Comparison of ENCODE assay signal across 21 cellular contexts in the genomic region with DNA sequence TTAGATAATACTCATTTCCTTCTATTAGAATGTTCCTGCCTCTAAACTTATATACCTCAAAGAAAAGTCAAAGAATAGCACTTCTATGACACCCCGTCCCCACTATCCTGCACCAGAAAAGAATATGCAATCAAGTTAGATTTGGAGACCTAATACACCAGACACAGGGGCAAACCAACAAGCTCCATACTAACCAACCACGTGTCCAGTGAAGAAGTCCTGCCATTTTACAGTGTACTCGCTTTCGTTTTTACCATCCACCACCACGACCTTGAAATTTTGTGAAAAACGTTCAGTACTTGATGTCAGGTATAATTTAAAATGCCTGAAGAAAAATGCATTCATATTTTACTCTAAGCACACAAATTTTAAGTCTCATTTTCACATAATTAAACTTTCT. TPM values are rescaled to one million over a fixed set of nuclear protein-coding genes. Genes with fewer than 3 reads are reported as not detected.
DNase-seq lines count a peak whose midpoint lies in the region; ATAC-seq and TF ChIP-seq lines count a peak whose summit lies in the region.
"Had no signal": no experiment of that assay in that cellular context is flagged by ENCODE, and none has a peak within 500 bp of the region (broad histone marks: within the 10 kb centered on the region; RNA-seq: fewer than 3 reads in every experiment).

No MANE protein-coding gene starts in this region.

- POLR2A ChIA-PET in MCF 10A (lab: Yijun Ruan, JAX) (interaction anchor here (0.7 to 4.6 kb wide), 5 partner anchors 10 to 520 kb away, joined by 3 to 41 read pairs (median 4); partner anchors contain the start of gene ADAM17), Panc1 (lab: Charles Lee) (interaction anchor here (0.6 kb wide), 1 partner anchor 327 kb away, joined by 3 read pairs; no protein-coding TSS in a partner anchor)
- POLR2A ChIA-PET in CD8-positive, alpha-beta T cell (lab: Charles Lee) = interaction anchor here (0.5 to 1.0 kb wide), 3 partner anchors 19 to 77 kb away, joined by 3 read pairs; partner anchors contain the start of gene ADAM17

- no peak for DNase-seq in MCF 10A (ENCODE audit: unreplicated experiment)
- DNase-seq in mammary epithelial cell = no peak
- no peak for DNase-seq in Panc1 (ENCODE audit: low read depth, low spot score)
- no peak for DNase-seq in natural killer cell treated with Interleukin-12 subunit alpha and Interleukin-12 subunit beta and Interleukin-15 and Interleukin-18, amount 100 ng/mL, for 72 hours (ENCODE audit: low spot score)
- no peak for DNase-seq in upper lobe of right lung
- no peak for DNase-seq in T-helper 9 cell
- no peak for DNase-seq in GM20000 (ENCODE audit: low spot score)
- no peak for DNase-seq in CD8-positive, alpha-beta T cell
- DNase-seq: CD4-positive, alpha-beta memory T cell; DMS79 treated with DMSO at 0.1 percent for 48 hours; GDM1; GOT3; MG63; NCI-H1092 treated with DMSO at 0.1 percent for 48 hours; NCI-H2081 treated with DMSO at 0.1 percent for 48 hours; NCI-H510A; NCI-H774; PC-3 had no signal

- peaks cover 52% of the 10 kb centered on the region for H3K79me2 ChIP-seq in mammary epithelial cell (ENCODE audit: insufficient read depth, low read length)

- CTCF ChIA-PET in MCF 10A (lab: Yijun Ruan, JAX) (interaction anchor here (1.0 kb wide), 1 partner anchor 234 kb away, joined by 3 read pairs; no protein-coding TSS in a partner anchor), mammary epithelial cell (lab: Charles Lee; ENCODE audit: low non-redundant PET) (no interaction called here), Panc1 (lab: Charles Lee) (no interaction called here)
- CTCF ChIA-PET in CD8-positive, alpha-beta T cell (lab: Charles Lee) = no interaction called here

- H3K36me3 ChIP-seq in mammary epithelial cell (ENCODE audit: insufficient read depth, low read length) (peaks cover 3% of the 10 kb centered on the region), Panc1 (ENCODE audit: control insufficient read depth, insufficient read depth, low read length) (peaks cover 6% of the 10 kb centered on the region; the same call in 1 of the 2 replicates), upper lobe of right lung (peaks cover 44% of the 10 kb centered on the region)
- no peaks in the 10 kb centered on the region for H3K36me3 ChIP-seq in CD8-positive, alpha-beta T cell (ENCODE audit: insufficient read depth, low read length)

- no peak overlapping the region for H3K9ac ChIP-seq in mammary epithelial cell (ENCODE audit: insufficient read depth, low read length)
- H3K9ac ChIP-seq: KMS-11 had no signal

- no peaks in the 10 kb centered on the region for H3K9me3 ChIP-seq in mammary epithelial cell (replicated peaks; ENCODE audit: insufficient read depth, low read length)
- H3K9me3 ChIP-seq in Panc1 (ENCODE audit: control insufficient read depth, insufficient read depth, low read depth, low read length) = no peaks in the 10 kb centered on the region
- no peaks in the 10 kb centered on the region for H3K9me3 ChIP-seq in upper lobe of right lung
- no peaks in the 10 kb centered on the region for H3K9me3 ChIP-seq in CD8-positive, alpha-beta T cell (ENCODE audit: low read length)
- H3K9me3 ChIP-seq: MG63 had no signal

- no peak overlapping the region for H2AFZ ChIP-seq in mammary epithelial cell (ENCODE audit: low read depth, low read length)

- no peaks in the 10 kb centered on the region for H3K27me3 Mint-ChIP-seq in MCF 10A (ENCODE audit: insufficient read depth, unreplicated experiment)
- no peaks in the 10 kb centered on the region for H3K27me3 Mint-ChIP-seq in natural killer cell treated with Interleukin-12 subunit alpha and Interleukin-12 subunit beta and Interleukin-15 and Interleukin-18, amount 100 ng/mL, for 72 hours
- H3K27me3 Mint-ChIP-seq in CD8-positive, alpha-beta T cell (ENCODE audit: low read depth) = no peaks in the 10 kb centered on the region
- H3K27me3 Mint-ChIP-seq: CD4-positive, alpha-beta memory T cell had no signal

- ATAC-seq in Panc1 (no peak), upper lobe of right lung (no peak)
- no peak for ATAC-seq in natural killer cell treated with Interleukin-12 subunit alpha and Interleukin-12 subunit beta and Interleukin-15 and Interleukin-18, amount 100 ng/mL, for 72 hours
- ATAC-seq in CD8-positive, alpha-beta T cell = no peak
- ATAC-seq: GM12878, PC-3 had no signal

- intact Hi-C loops in MCF 10A (cut with micrococcal nuclease) (no loop called here), mammary epithelial cell (cut with micrococcal nuclease) (no loop called here), Panc1 (cut with micrococcal nuclease; ENCODE audit: unreplicated experiment) (no loop called here), upper lobe of right lung (cut with DNase I) (loop anchor here (10.0 kb wide), 1 partner anchor 218 kb away; no protein-coding TSS in a partner anchor)
- intact Hi-C loops in CD8-positive, alpha-beta T cell (cut with DNase I, micrococcal nuclease) = no loop called here

- H3K27me3 ChIP-seq in mammary epithelial cell (ENCODE audit: insufficient read depth, low read length) (no peaks in the 10 kb centered on the region), Panc1 (ENCODE audit: control insufficient read depth, insufficient read depth, low read length) (no peaks in the 10 kb centered on the region), upper lobe of right lung (no peaks in the 10 kb centered on the region)
- H3K27me3 ChIP-seq in CD8-positive, alpha-beta T cell (ENCODE audit: insufficient read depth, low read length) = no peaks in the 10 kb centered on the region
- H3K27me3 ChIP-seq: MG63, SJSA1 had no signal

- H3K4me2 ChIP-seq in mammary epithelial cell (ENCODE audit: insufficient read depth, low read depth, low read length) = no peak overlapping the region
- H3K4me2 ChIP-seq: KMS-11 had no signal

- H3K27ac Mint-ChIP-seq in MCF 10A (ENCODE audit: low read depth, unreplicated experiment) = peak overlapping the region; percentile 46
- H3K27ac Mint-ChIP-seq in natural killer cell treated with Interleukin-12 subunit alpha and Interleukin-12 subunit beta and Interleukin-15 and Interleukin-18, amount 100 ng/mL, for 72 hours = peak overlapping the region; percentile 6 to 69
- H3K27ac Mint-ChIP-seq in CD8-positive, alpha-beta T cell = no peak overlapping the region

- H3K4me1 ChIP-seq in mammary epithelial cell (ENCODE audit: insufficient read depth, low read length) (peaks cover 20% of the 10 kb centered on the region), Panc1 (ENCODE audit: control insufficient read depth, insufficient read depth, low read length) (no peaks in the 10 kb centered on the region), upper lobe of right lung (peaks cover 4% of the 10 kb centered on the region)
- H3K4me1 ChIP-seq in CD8-positive, alpha-beta T cell (ENCODE audit: insufficient read depth, low read length) = no peaks in the 10 kb centered on the region

- no peak overlapping the region for H3K4me3 Mint-ChIP-seq in MCF 10A (ENCODE audit: unreplicated experiment)
- no peak overlapping the region for H3K4me3 Mint-ChIP-seq in natural killer cell treated with Interleukin-12 subunit alpha and Interleukin-12 subunit beta and Interleukin-15 and Interleukin-18, amount 100 ng/mL, for 72 hours
- no peak overlapping the region for H3K4me3 Mint-ChIP-seq in CD8-positive, alpha-beta T cell
- H3K4me3 Mint-ChIP-seq: CD4-positive, alpha-beta memory T cell had no signal

- WGBS in mammary epithelial cell (ENCODE audit: low coverage, missing lambda C conversion rate) = 81% methylated on average over 6 of the region's 6 CpGs

- H3K36me3 Mint-ChIP-seq in MCF 10A (ENCODE audit: insufficient read depth, unreplicated experiment) = peaks cover 38% of the 10 kb centered on the region
- no peaks in the 10 kb centered on the region for H3K36me3 Mint-ChIP-seq in natural killer cell treated with Interleukin-12 subunit alpha and Interleukin-12 subunit beta and Interleukin-15 and Interleukin-18, amount 100 ng/mL, for 72 hours
- peaks cover 47% of the 10 kb centered on the region for H3K36me3 Mint-ChIP-seq in CD8-positive, alpha-beta T cell

- H3K4me1 Mint-ChIP-seq in MCF 10A (ENCODE audit: insufficient read depth, unreplicated experiment) = peaks cover 14% of the 10 kb centered on the region
- H3K4me1 Mint-ChIP-seq in natural killer cell treated with Interleukin-12 subunit alpha and Interleukin-12 subunit beta and Interleukin-15 and Interleukin-18, amount 100 ng/mL, for 72 hours (ENCODE audit: low read depth in 2 of 2) = peaks cover 34 to 35% of the 10 kb centered on the region in 2 donors
- H3K4me1 Mint-ChIP-seq in CD8-positive, alpha-beta T cell (ENCODE audit: low read depth) = peaks cover 20% of the 10 kb centered on the region

- dilution Hi-C loops in mammary epithelial cell (cut with HindIII; ENCODE audit: low sequenced_read_pairs) = no loop called here

- in situ Hi-C loops in mammary epithelial cell (cut with MboI; ENCODE audit: low sequenced_read_pairs in 2 of 2) (no loop called here), Panc1 (cut with HindIII; ENCODE audit: low pct_unique_long_range_greater_than_20kb, low sequenced_read_pairs) (no loop called here)

- H3K9me3 Mint-ChIP-seq in MCF 10A (ENCODE audit: unreplicated experiment) = no peaks in the 10 kb centered on the region
- no peaks in the 10 kb centered on the region for H3K9me3 Mint-ChIP-seq in natural killer cell treated with Interleukin-12 subunit alpha and Interleukin-12 subunit beta and Interleukin-15 and Interleukin-18, amount 100 ng/mL, for 72 hours
- H3K9me3 Mint-ChIP-seq in CD8-positive, alpha-beta T cell = no peaks in the 10 kb centered on the region
- H3K9me3 Mint-ChIP-seq: CD4-positive, alpha-beta memory T cell had no signal

- no peak for TF ChIP-seq CTCF in MCF 10A (IDR thresholded peaks at IDR 0.05; ENCODE audit: unreplicated experiment)
- no peak for TF ChIP-seq CTCF in mammary epithelial cell (conservative IDR thresholded peaks at IDR 0.05 in 1 of 2, IDR thresholded peaks at IDR 0.05 in 1 of 2; ENCODE audit: extremely low read depth in 1 of 2, insufficient read depth in 1 of 2, low read depth in 1 of 2, low read length in 2 of 2)
- TF ChIP-seq CTCF in Panc1 (IDR thresholded peaks at IDR 0.05) = no peak
- TF ChIP-seq CTCF in upper lobe of right lung (IDR thresholded peaks at IDR 0.05) = no peak
- no peak for TF ChIP-seq CTCF in GM20000 (IDR thresholded peaks at IDR 0.05; ENCODE audit: extremely low read depth, missing control alignments)
- TF ChIP-seq CTCF in CD8-positive, alpha-beta T cell (IDR thresholded peaks at IDR 0.05) = no peak

- H3K27ac ChIP-seq in mammary epithelial cell (ENCODE audit: insufficient read depth, low read depth, low read length) = no peak overlapping the region
- no peak overlapping the region for H3K27ac ChIP-seq in Panc1 (ENCODE audit: low read length)
- H3K27ac ChIP-seq in upper lobe of right lung = peak overlapping the region; percentile 62
- H3K27ac ChIP-seq in CD8-positive, alpha-beta T cell (ENCODE audit: low read depth, low read length) = no peak overlapping the region
- H3K27ac ChIP-seq: KMS-11, SJSA1 had no signal

- H4K20me1 ChIP-seq in mammary epithelial cell (ENCODE audit: insufficient read depth, low read length) = no peaks in the 10 kb centered on the region

- BruUV-seq in MCF 10A (replicated peaks; lab: Mats Ljungman, UMichigan) (no TSS peak), mammary epithelial cell (replicated peaks; lab: Mats Ljungman, UMichigan) (no TSS peak), Panc1 (replicated peaks; lab: Mats Ljungman, UMichigan) (TSS peak; percentile 4)

- no peak overlapping the region for H3K4me3 ChIP-seq in mammary epithelial cell (replicated peaks in 1 of 3; ENCODE audit: insufficient read depth in 1 of 3, low read depth in 2 of 3, low read length in 3 of 3)
- H3K4me3 ChIP-seq in Panc1 (ENCODE audit: low read depth in 2 of 2, low read length in 2 of 2) = no peak overlapping the region
- no peak overlapping the region for H3K4me3 ChIP-seq in upper lobe of right lung
- H3K4me3 ChIP-seq in CD8-positive, alpha-beta T cell (ENCODE audit: low read depth, low read length) = no peak overlapping the region
- H3K4me3 ChIP-seq: GM12878, MG63, SJSA1 had no signal

RNA-seq across cellular contexts. Expression of gene ADAM17, which starts 19.1 kb away (rescaled TPM):
- total RNA-seq in MCF 10A (2022) (44.3 and 47.3 TPM in 2 replicates), mammary epithelial cell (10 to 100 TPM; 39.5 to 74.3 TPM), Panc1 (2021; ENCODE audit: unreplicated experiment) (50.0 TPM), upper lobe of right lung (57.7 TPM)
- polyA plus RNA-seq in mammary epithelial cell = 12.8 TPM
- polyA minus RNA-seq in mammary epithelial cell = 6.2 TPM
- polyA plus RNA-seq in Panc1 (2012; ENCODE audit: insufficient read length) = 33.9 TPM
- 10 to 100 TPM; 62.1 to 85.1 TPM for total RNA-seq in natural killer cell treated with Interleukin-12 subunit alpha and Interleukin-12 subunit beta and Interleukin-15 and Interleukin-18, amount 100 ng/mL, for 72 hours
- 10 to 100 TPM; 20.0 to 25.1 TPM for total RNA-seq in CD8-positive, alpha-beta T cell
